Comparison of ENCODE assay signal across 27 cellular contexts in the genomic region with DNA sequence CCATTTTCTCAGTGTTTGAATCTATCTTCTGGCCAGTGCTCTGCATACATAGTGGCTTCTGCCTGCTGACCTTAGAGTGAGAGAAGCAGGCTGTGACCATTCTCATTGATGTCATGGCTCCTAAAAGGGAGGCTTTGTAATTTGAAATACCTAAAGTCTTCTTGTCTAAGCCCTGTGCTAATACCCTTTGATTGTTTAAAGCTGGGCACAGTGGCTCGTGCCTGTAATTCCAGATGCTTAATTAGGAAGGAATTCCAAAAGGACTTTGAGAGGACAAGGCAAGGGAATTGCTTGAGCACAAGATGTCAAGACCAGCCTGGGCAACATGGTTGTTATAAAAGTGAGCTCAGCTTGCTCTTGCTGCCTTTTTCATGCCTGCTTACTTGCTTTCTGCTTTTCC.
"Had no signal": no experiment of that assay in that cellular context is flagged by ENCODE, and none has a peak within 500 bp of the region (broad histone marks: within the 10 kb centered on the region; RNA-seq: fewer than 3 reads in every experiment).

No MANE protein-coding gene starts in this region.

- H3K27ac ChIP-seq: breast epithelium, KMS-11, Peyer's patch, RWPE1, SJCRH30, VCaP had no signal

- H3K9ac ChIP-seq: KMS-11, SK-N-SH had no signal

- H3K4me3 ChIP-seq: breast epithelium, Peyer's patch, SJCRH30 had no signal

- H3K27me3 Mint-ChIP-seq: activated CD4-positive, alpha-beta memory T cell treated with anti-CD3 and anti-CD28 coated beads for 36 hours; activated CD4-positive, alpha-beta T cell treated with anti-CD3 and anti-CD28 coated beads, Interleukin-2, amount 10 ng/mL, durations not matched to agents 7 days and 5 days had no signal

- H3K27ac Mint-ChIP-seq: activated CD4-positive, alpha-beta memory T cell treated with anti-CD3 and anti-CD28 coated beads for 36 hours; activated CD4-positive, alpha-beta T cell treated with anti-CD3 and anti-CD28 coated beads, Interleukin-2, amount 10 ng/mL, durations not matched to agents 7 days and 5 days; activated naive CD4-positive, alpha-beta T cell treated with anti-CD3 and anti-CD28 coated beads for 36 hours had no signal

- H3K36me3 ChIP-seq: breast epithelium, Peyer's patch, SJCRH30 had no signal

- H3K9me3 ChIP-seq: Peyer's patch, SJCRH30, SK-N-SH had no signal

- H3K4me1 ChIP-seq: breast epithelium, Peyer's patch, SJCRH30 had no signal

- DNase-seq: activated CD4-positive, alpha-beta memory T cell treated with anti-CD3 and anti-CD28 coated beads for 36 hours; activated CD4-positive, alpha-beta T cell treated with anti-CD3 and anti-CD28 coated beads, Interleukin-2, amount 10 ng/mL, durations not matched to agents 7 days and 5 days; activated CD4-positive, CD25-positive, alpha-beta regulatory T cell; activated CD8-positive, alpha-beta memory T cell treated with anti-CD3 and anti-CD28 coated beads for 24 hours; activated effector memory CD4-positive, alpha-beta T cell treated with anti-CD3 and anti-CD28 coated beads, Interleukin-2, amount 50 U/mL, for 16 hours; activated naive CD4-positive, alpha-beta T cell treated with anti-CD3 and anti-CD28 coated beads for 36 hours; activated T-cell treated with anti-CD3 and anti-CD28 coated beads, Interleukin-2, amount 50 U/mL, for 4 hours; aorta; caudate nucleus; MV-4-11; NCI-H1092 treated with DMSO at 0.1 percent for 48 hours; NCI-H1436; NCI-H1694 treated with DMSO at 0.1 percent for 48 hours; NCI-H2029 treated with DMSO at 0.1 percent for 48 hours; NCI-H345; NCI-H510A; NCI-H526 treated with DMSO at 0.1 percent for 48 hours; NK-92 treated with Interleukin-12 subunit alpha and Interleukin-12 subunit beta, amount 100 ng/mL, for 24 hours; Peyer's patch; Right ventricle myocardium superior; SJCRH30; SK-N-SH; T-helper 1 cell had no signal

- H3K27me3 ChIP-seq: Peyer's patch had no signal

- H3K4me2 ChIP-seq: KMS-11, SK-N-SH had no signal

- H3K4me3 Mint-ChIP-seq: activated CD4-positive, alpha-beta memory T cell treated with anti-CD3 and anti-CD28 coated beads for 36 hours; activated CD4-positive, alpha-beta T cell treated with anti-CD3 and anti-CD28 coated beads, Interleukin-2, amount 10 ng/mL, durations not matched to agents 7 days and 5 days; activated naive CD4-positive, alpha-beta T cell treated with anti-CD3 and anti-CD28 coated beads for 36 hours; activated T-cell treated with anti-CD3 and anti-CD28 coated beads, Interleukin-2, amount 50 U/mL, for 4 hours had no signal
